8 cellular contexts compared by ENCODE assay signal in the genomic region with DNA sequence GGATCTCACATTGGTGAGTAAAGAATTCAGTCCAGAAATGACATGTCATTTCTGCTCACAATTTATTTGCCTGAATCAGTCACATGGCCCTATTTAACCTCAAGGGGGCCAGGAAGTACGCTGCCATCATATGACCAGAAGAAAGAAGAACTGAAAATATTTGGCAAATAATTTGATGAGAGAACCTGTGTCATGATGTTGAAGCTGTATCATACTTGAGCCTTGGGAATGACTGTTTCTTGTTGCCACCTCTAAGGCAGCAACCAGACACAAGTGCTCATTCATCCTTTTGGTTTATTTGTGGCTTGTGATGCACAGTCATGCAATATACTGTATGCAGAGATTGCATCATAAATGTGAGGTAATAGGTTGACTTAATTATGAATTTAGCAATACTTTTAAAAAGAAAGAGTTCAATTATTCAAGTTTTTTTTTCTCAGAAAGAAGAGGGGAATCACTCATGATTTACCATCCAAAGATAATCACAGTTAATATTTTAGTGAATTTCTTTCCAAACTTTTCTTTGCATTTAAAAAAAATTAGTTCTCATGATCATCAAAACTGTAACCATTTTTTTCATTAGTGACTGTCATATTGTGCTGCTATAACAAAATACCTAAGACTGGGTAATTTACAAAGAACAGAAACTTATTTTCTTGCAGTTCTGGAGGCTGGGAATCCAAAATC. TPM values are rescaled to one million over a fixed set of nuclear protein-coding genes. Genes with fewer than 3 reads are reported as not detected.
DNase-seq lines count a peak whose midpoint lies in the region; ATAC-seq, FAIRE-seq and TF ChIP-seq lines count a peak whose summit lies in the region.
"Had no signal": no experiment of that assay in that cellular context is flagged by ENCODE, and none has a peak within 500 bp of the region (broad histone marks: within the 10 kb centered on the region; RNA-seq: fewer than 3 reads in every experiment).

No MANE protein-coding gene starts in this region.

- no peak for FAIRE-seq in keratinocyte (lab: Jason Lieb, UNC)

- no peaks in the 10 kb centered on the region for H3K36me3 Mint-ChIP-seq in activated naive CD4-positive, alpha-beta T cell treated with anti-CD3 and anti-CD28 coated beads for 36 hours (ENCODE audit: low read depth)

- DNase-seq in OCI-M1 (lab: John Stamatoyannopoulos, UW), result peak; percentile 58
- no peak for DNase-seq in keratinocyte (ENCODE audit: low read depth, low spot score)
- no peak for DNase-seq in HPDE6-E6E7 (ENCODE audit: extremely low spot score)
- DNase-seq in activated naive CD4-positive, alpha-beta T cell treated with anti-CD3 and anti-CD28 coated beads for 36 hours, result no peak
- DNase-seq in left colon, result no peak

- H3K36me3 ChIP-seq in keratinocyte (ENCODE audit: control insufficient read depth in 2 of 2, extremely low read depth in 1 of 2, insufficient read depth in 2 of 2, low read length in 2 of 2), result no peaks in the 10 kb centered on the region

- no peaks in the 10 kb centered on the region for H3K27me3 ChIP-seq in keratinocyte (ENCODE audit: control insufficient read depth, extremely low read depth, insufficient read depth, low read length)

- no peak overlapping the region for H2AFZ ChIP-seq in keratinocyte (ENCODE audit: control insufficient read depth, low read length)

- H3K9me3 ChIP-seq in keratinocyte (ENCODE audit: control insufficient read depth, low read depth, low read length), result no peaks in the 10 kb centered on the region

- no peak overlapping the region for H3K9ac ChIP-seq in keratinocyte (ENCODE audit: control insufficient read depth, extremely low read depth, insufficient read depth, low read length)

- TF ChIP-seq CTCF in keratinocyte (optimal IDR thresholded peaks at IDR 0.05 in 1 of 3, IDR thresholded peaks at IDR 0.05 in 1 of 3, conservative IDR thresholded peaks at IDR 0.05 in 1 of 3; ENCODE audit: extremely low read depth in 1 of 3, insufficient read depth in 2 of 3, low read length in 3 of 3), result no peak

- no peaks in the 10 kb centered on the region for H3K79me2 ChIP-seq in keratinocyte (ENCODE audit: control insufficient read depth, insufficient read depth, low read length)

- no peaks in the 10 kb centered on the region for H3K9me1 ChIP-seq in keratinocyte (ENCODE audit: control insufficient read depth, extremely low read depth, insufficient read depth, low read length)

- no peaks in the 10 kb centered on the region for H3K4me1 ChIP-seq in keratinocyte (ENCODE audit: control insufficient read depth, extremely low read depth, insufficient read depth, low read length)

- intact Hi-C loops in activated naive CD4-positive, alpha-beta T cell treated with anti-CD3 and anti-CD28 coated beads for 36 hours (cut with micrococcal nuclease), result loop anchor here (10.0 kb wide), 2 partner anchors 1165 to 1415 kb away; a partner anchor contains a TSS
- intact Hi-C loops in left colon (cut with DNase I, micrococcal nuclease), result no loop called here

- H3K4me3 Mint-ChIP-seq in activated naive CD4-positive, alpha-beta T cell treated with anti-CD3 and anti-CD28 coated beads for 36 hours, result no peak overlapping the region
- H3K4me3 Mint-ChIP-seq: nephron had no signal

- H3K4me3 ChIP-seq in keratinocyte (ENCODE audit: control insufficient read depth in 2 of 3, extremely low read depth in 1 of 3, insufficient read depth in 2 of 3, low read depth in 1 of 3, low read length in 3 of 3), result no peak overlapping the region

- H4K20me1 ChIP-seq in keratinocyte (ENCODE audit: control insufficient read depth, extremely low read depth, insufficient read depth, low read length), result no peaks in the 10 kb centered on the region

- ATAC-seq in GM18861 (IDR thresholded peaks at IDR 0.05; ENCODE audit: unreplicated experiment) (peak; percentile 92), HG02840 (IDR thresholded peaks at IDR 0.05; ENCODE audit: low FRiP score, unreplicated experiment) (peak; percentile 63), left colon (no peak)

- H3K9me3 Mint-ChIP-seq in activated naive CD4-positive, alpha-beta T cell treated with anti-CD3 and anti-CD28 coated beads for 36 hours, result no peaks in the 10 kb centered on the region
- H3K9me3 Mint-ChIP-seq: nephron had no signal

- CTCF ChIA-PET in activated naive CD4-positive, alpha-beta T cell treated with anti-CD3 and anti-CD28 coated beads for 36 hours (lab: Charles Lee), result no interaction called here

- H3K27me3 Mint-ChIP-seq in activated naive CD4-positive, alpha-beta T cell treated with anti-CD3 and anti-CD28 coated beads for 36 hours (ENCODE audit: low read depth), result peaks cover 5% of the 10 kb centered on the region

- dilution Hi-C loops in keratinocyte (cut with MboI; ENCODE audit: extremely low pct_ligation_motif_present, low sequenced_read_pairs), result no loop called here

- H3K4me2 ChIP-seq in keratinocyte (ENCODE audit: control insufficient read depth, extremely low read depth, insufficient read depth, low read depth, low read length), result peak overlapping the region; percentile 24

- H3K4me1 Mint-ChIP-seq in activated naive CD4-positive, alpha-beta T cell treated with anti-CD3 and anti-CD28 coated beads for 36 hours (ENCODE audit: low read depth), result peaks cover 5% of the 10 kb centered on the region
- H3K4me1 Mint-ChIP-seq: nephron had no signal

- no peak overlapping the region for H3K27ac Mint-ChIP-seq in activated naive CD4-positive, alpha-beta T cell treated with anti-CD3 and anti-CD28 coated beads for 36 hours
- H3K27ac Mint-ChIP-seq: nephron had no signal

- H3K27ac ChIP-seq in keratinocyte (ENCODE audit: control insufficient read depth, insufficient read depth, low read length), result no peak overlapping the region

RNA-seq across cellular contexts. Expression of a gene that starts 8.2 kb away (rescaled TPM):
- 6.4 to 13.5 TPM (median 8.5 TPM) in 3 replicates for polyA plus RNA-seq in keratinocyte
- polyA plus RNA-seq in keratinocyte (2011; ENCODE audit: low read depth), result 7.6 TPM
- polyA plus RNA-seq in keratinocyte (2011; cell fraction: cytosol; rRNA removed), result 3.0 and 6.4 TPM in 2 replicates
- polyA plus RNA-seq in keratinocyte (2011; cell fraction: nucleus; rRNA removed), result 17.1 and 24.2 TPM in 2 replicates
- 10.7 TPM in 2 replicates for polyA plus RNA-seq in keratinocyte (2012; ENCODE audit: low replicate concordance)
- 3.1 to 27.0 TPM (median 9.8 TPM) in 3 replicates for polyA minus RNA-seq in keratinocyte
- 11.1 TPM for polyA minus RNA-seq in keratinocyte (2011; cell fraction: cytosol; rRNA and poly(A)+ RNA removed)
- polyA minus RNA-seq in keratinocyte (2011; cell fraction: nucleus; rRNA and poly(A)+ RNA removed), result 21.1 and 47.2 TPM in 2 replicates
- 10 to 100 TPM in 1 of 2 experiments, 1 to 10 TPM in 1; 8.0 to 10.3 TPM for total RNA-seq in activated naive CD4-positive, alpha-beta T cell treated with anti-CD3 and anti-CD28 coated beads for 36 hours
- total RNA-seq in left colon, result 10 to 100 TPM; 29.1 to 39.8 TPM
